In the genomic region with DNA sequence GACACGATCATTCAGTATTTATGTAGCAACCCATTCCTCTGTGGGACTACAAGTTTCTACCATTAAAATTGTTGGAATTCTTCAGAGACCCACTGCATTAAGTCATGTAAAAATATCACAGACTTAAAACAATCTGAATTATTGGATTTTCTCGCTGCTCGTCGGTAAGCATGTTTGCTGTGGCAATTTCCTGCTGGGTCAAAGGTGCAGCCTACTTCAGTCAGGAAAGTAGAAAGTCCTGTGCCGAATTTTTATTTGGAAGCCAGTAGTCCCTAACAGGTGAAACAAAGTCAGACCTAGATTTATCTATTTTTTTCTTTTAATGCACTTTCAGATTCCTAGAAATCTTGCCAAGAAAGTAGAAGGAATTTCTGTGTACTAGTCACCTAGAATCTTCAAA, we compare ENCODE assay signal across 2 cellular contexts.
A peak's percentile ranks its signal among the peaks of the same experiment; 100 is the strongest.
TF ChIP-seq lines count a peak whose summit lies in the region.

No MANE protein-coding gene starts in this region.

TF ChIP-seq in liver, 16 proteins besides CTCF, POLR2A, EP300 and RAD21:
- TF ChIP-seq YY1 (IDR thresholded peaks at IDR 0.05) (no peak), NR2F2 (IDR thresholded peaks at IDR 0.05) (peak; percentile 21), RXRA (IDR thresholded peaks at IDR 0.05) (peak; percentile 23 to 34), TAF1 (conservative IDR thresholded peaks at IDR 0.05) (no peak), FOXA1 (IDR thresholded peaks at IDR 0.05) (no peak), EGR1 (IDR thresholded peaks at IDR 0.05; ENCODE audit: low read depth in 2 of 2) (no peak), ATF3 (IDR thresholded peaks at IDR 0.05) (no peak), HNF4G (IDR thresholded peaks at IDR 0.05) (no peak), SP1 (IDR thresholded peaks at IDR 0.05) (peak; percentile 49), JUND (IDR thresholded peaks at IDR 0.05) (no peak), HNF4A (conservative IDR thresholded peaks at IDR 0.05) (peak; percentile 70 to 77), ZBTB33 (IDR thresholded peaks at IDR 0.05) (no peak), FOXA2 (IDR thresholded peaks at IDR 0.05) (no peak), REST (IDR thresholded peaks at IDR 0.05) (no peak), GABPA (IDR thresholded peaks at IDR 0.05 in 1 of 2, conservative IDR thresholded peaks at IDR 0.05 in 1 of 2) (no peak)
- TF ChIP-seq, protein P1, sequence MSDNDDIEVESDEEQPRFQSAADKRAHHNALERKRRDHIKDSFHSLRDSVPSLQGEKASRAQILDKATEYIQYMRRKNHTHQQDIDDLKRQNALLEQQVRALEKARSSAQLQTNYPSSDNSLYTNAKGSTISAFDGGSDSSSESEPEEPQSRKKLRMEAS (IDR thresholded peaks at IDR 0.05): no peak

TF ChIP-seq in HepG2, 621 proteins besides CTCF, POLR2A, EP300 and RAD21:
- no peak for TF ChIP-seq ZNF101 (CRISPR knock-in tag; IDR thresholded peaks at IDR 0.05; ENCODE audit: borderline replicate concordance, low read depth)
TF ChIP-seq in HepG2: peak in this region for 0.
